In the genomic region with DNA sequence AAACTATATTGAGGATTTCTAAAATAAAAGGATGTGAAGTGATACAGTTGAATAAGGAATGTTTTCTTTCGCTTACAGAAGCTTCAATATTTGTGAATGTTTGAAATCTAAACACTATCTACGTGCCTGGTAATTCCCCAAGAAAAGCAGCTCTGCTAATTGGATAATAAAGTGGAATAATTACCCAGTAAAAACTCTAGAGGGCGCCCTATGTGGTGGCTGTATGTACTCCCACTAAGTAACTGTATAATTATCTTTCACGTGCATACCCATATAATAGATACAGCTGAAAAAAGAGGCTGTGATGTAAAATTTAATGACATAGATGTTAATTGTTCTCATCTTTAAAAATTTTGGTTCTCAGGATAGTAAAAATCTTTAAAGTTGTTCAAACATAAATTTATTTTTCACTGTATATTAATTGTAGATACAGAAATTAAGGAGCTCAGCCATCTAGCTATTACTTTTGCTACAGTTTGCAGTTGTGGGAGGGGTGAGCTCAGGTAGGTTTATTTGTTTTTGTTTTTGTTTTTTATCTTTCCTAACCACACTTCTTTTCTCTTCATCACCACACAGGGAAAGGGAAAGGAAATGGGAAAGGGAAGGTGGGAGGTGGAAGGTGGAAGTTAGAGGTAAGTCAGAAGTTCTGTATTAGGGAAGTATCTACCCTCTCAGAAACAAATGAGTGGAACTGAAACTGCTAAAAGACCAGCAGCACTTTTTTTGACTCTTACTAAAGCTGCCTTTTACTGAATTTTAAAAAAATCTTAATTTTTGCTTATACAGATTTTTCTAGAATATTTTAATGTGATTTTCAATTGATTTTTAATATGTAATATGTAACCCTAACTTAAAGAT, we compare ENCODE assay signal across 8 cellular contexts.
A peak's percentile ranks its signal among the peaks of the same experiment; 100 is the strongest.
DNase-seq lines count a peak whose midpoint lies in the region; ATAC-seq and TF ChIP-seq lines count a peak whose summit lies in the region.

No MANE protein-coding gene starts in this region.

- no peak overlapping the region for H3K4me3 ChIP-seq in dorsolateral prefrontal cortex
- H3K4me3 ChIP-seq in retinal pigment epithelial cell (ENCODE audit: low read length): no peak overlapping the region

- DNase-seq in NCI-H2081 (lab: John Stamatoyannopoulos, UW): peak; percentile 6 to 55
- DNase-seq in NCI-H2081 treated with DMSO at 0.1 percent for 48 hours (lab: John Stamatoyannopoulos, UW): no peak
- DNase-seq in NCI-H524 treated with DMSO at 0.1 percent for 48 hours (lab: John Stamatoyannopoulos, UW): peak; percentile 16
- DNase-seq in dorsolateral prefrontal cortex: no peak
- DNase-seq in retinal pigment epithelial cell (ENCODE audit: low read depth): no peak
- DNase-seq in activated T-cell treated with anti-CD3 and anti-CD28 coated beads, Interleukin-2, amount 50 U/mL, for 1 hour: no peak
- no peak for DNase-seq in activated CD8-positive, alpha-beta memory T cell treated with anti-CD3 and anti-CD28 coated beads, Interleukin-2, amount 50 U/mL, for 48 hours

- H3K27ac ChIP-seq in dorsolateral prefrontal cortex: no peak overlapping the region

- TF ChIP-seq CTCF in dorsolateral prefrontal cortex (IDR thresholded peaks at IDR 0.05 in 54 of 56, conservative IDR thresholded peaks at IDR 0.05 in 2 of 56; ENCODE audit: low read depth in 1 of 56, partially characterized antibody in 56 of 56) (peak; percentile 26 to 72 (median 54)), retinal pigment epithelial cell (conservative IDR thresholded peaks at IDR 0.05; ENCODE audit: low read depth, low read length) (peak; percentile 59)

- peaks cover 0 to 31% (median 2%) of the 10 kb centered on the region in 45 donors for H3K27me3 ChIP-seq in dorsolateral prefrontal cortex

- intact Hi-C loops in dorsolateral prefrontal cortex (cut with DNase I): no loop called here

- ATAC-seq in HG02852 (IDR thresholded peaks at IDR 0.05; ENCODE audit: unreplicated experiment): peak; percentile 73

Comparison
In these comparisons a context has a peak if more than half of its experiments do, and no peak if none do; other contexts are left out.
1. DNase-seq: peak in NCI-H2081 (2 of 2) and NCI-H524 treated with DMSO at 0.1 percent for 48 hours (single experiment); none in NCI-H2081 treated with DMSO at 0.1 percent for 48 hours (single experiment), dorsolateral prefrontal cortex (0 of 10), retinal pigment epithelial cell (single experiment), activated T-cell treated with anti-CD3 and anti-CD28 coated beads, Interleukin-2, amount 50 U/mL, for 1 hour (single experiment) and activated CD8-positive, alpha-beta memory T cell treated with anti-CD3 and anti-CD28 coated beads, Interleukin-2, amount 50 U/mL, for 48 hours (single experiment).